In the genomic region with DNA sequence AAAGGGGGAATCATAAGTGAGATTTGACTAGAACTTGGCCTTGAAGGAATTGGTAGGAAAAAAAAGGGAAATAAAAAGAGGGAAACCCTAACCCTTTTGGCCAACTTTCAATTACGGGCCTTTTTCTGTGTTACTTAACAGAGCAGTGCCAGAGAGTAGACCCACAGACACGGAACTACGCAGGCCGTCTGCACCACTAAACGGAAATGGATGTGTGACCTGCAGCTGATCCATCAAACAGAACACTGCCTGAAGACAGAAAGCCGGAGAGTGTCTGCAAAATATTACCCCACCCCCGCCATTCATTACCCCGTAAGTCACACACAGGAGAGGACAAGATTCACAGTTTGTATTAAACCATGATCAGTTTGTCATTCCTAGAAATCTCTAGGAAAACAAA, we compare ENCODE assay signal across 14 cellular contexts.
"Had no signal": no experiment of that assay in that cellular context is flagged by ENCODE, and none has a peak within 500 bp of the region (broad histone marks: within the 10 kb centered on the region; RNA-seq: fewer than 3 reads in every experiment).

No MANE protein-coding gene starts in this region.

- DNase-seq: activated CD8-positive, alpha-beta T cell treated with anti-CD3 and anti-CD28 coated beads, Interleukin-2, amount 10 ng/mL, durations not matched to agents 7 days and 5 days; activated naive CD4-positive, alpha-beta T cell treated with Interleukin-2 at 50 U/mL for 16 hours; activated naive CD8-positive, alpha-beta T cell treated with anti-CD3 and anti-CD28 coated beads, Interleukin-2, amount 50 U/mL, for 24 hours; foreskin keratinocyte; heart left ventricle; mesendoderm; ovary; retina; stimulated activated CD4-positive, alpha-beta T cell treated with anti-CD3 and anti-CD28 coated beads, Interleukin-4, amount 100 ng/mL, for 1 hour; stimulated activated CD8-positive, alpha-beta memory T cell treated with anti-CD3 and anti-CD28 coated beads, Interleukin-4, amount 100 ng/mL, for 48 hours; stimulated activated naive CD8-positive, alpha-beta T cell treated with anti-CD3 and anti-CD28 coated beads, Interleukin-15, Interleukin-2, amounts not matched to agents 100 U/mL and 50 U/mL, for 24 hours had no signal

- H3K27ac ChIP-seq: foreskin keratinocyte, heart left ventricle, ovary, suprapubic skin had no signal

- H3K4me3 ChIP-seq: heart left ventricle, ovary, suprapubic skin had no signal

- H3K27ac Mint-ChIP-seq: activated CD8-positive, alpha-beta T cell treated with anti-CD3 and anti-CD28 coated beads, Interleukin-2, amount 10 ng/mL, durations not matched to agents 7 days and 5 days; activated naive CD8-positive, alpha-beta T cell treated with anti-CD3 and anti-CD28 coated beads, Interleukin-2, amount 50 U/mL, for 24 hours; type B pancreatic cell had no signal

- H3K9me3 ChIP-seq: ovary, suprapubic skin had no signal

- H3K36me3 Mint-ChIP-seq: type B pancreatic cell had no signal

- H3K4me1 Mint-ChIP-seq: activated naive CD8-positive, alpha-beta T cell treated with anti-CD3 and anti-CD28 coated beads, Interleukin-2, amount 50 U/mL, for 24 hours had no signal

- H3K27me3 ChIP-seq: foreskin keratinocyte, heart left ventricle, ovary, suprapubic skin had no signal

- H3K36me3 ChIP-seq: heart left ventricle, ovary, suprapubic skin had no signal

- H3K4me1 ChIP-seq: foreskin keratinocyte, heart left ventricle, suprapubic skin had no signal

- H3K27me3 Mint-ChIP-seq: activated naive CD8-positive, alpha-beta T cell treated with anti-CD3 and anti-CD28 coated beads, Interleukin-2, amount 50 U/mL, for 24 hours had no signal

- H3K9me3 Mint-ChIP-seq: activated naive CD8-positive, alpha-beta T cell treated with anti-CD3 and anti-CD28 coated beads, Interleukin-2, amount 50 U/mL, for 24 hours had no signal

- ATAC-seq: activated CD8-positive, alpha-beta T cell treated with anti-CD3 and anti-CD28 coated beads, Interleukin-2, amount 10 ng/mL, durations not matched to agents 7 days and 5 days; activated naive CD8-positive, alpha-beta T cell treated with anti-CD3 and anti-CD28 coated beads, Interleukin-2, amount 50 U/mL, for 24 hours; foreskin keratinocyte; heart left ventricle; stimulated activated naive CD8-positive, alpha-beta T cell treated with anti-CD3 and anti-CD28 coated beads, Interleukin-15, Interleukin-2, amounts not matched to agents 100 U/mL and 50 U/mL, for 24 hours had no signal

- H3K4me3 Mint-ChIP-seq: activated CD8-positive, alpha-beta T cell treated with anti-CD3 and anti-CD28 coated beads, Interleukin-2, amount 10 ng/mL, durations not matched to agents 7 days and 5 days; activated naive CD8-positive, alpha-beta T cell treated with anti-CD3 and anti-CD28 coated beads, Interleukin-2, amount 50 U/mL, for 24 hours; neural crest cell; type B pancreatic cell had no signal
